Comparison of ENCODE assay signal across 25 cellular contexts in genomic region chr6:139380611-139381010, GRCh38.
"Had no signal": no experiment of that assay in that cellular context is flagged by ENCODE, and none has a peak within 500 bp of the region (broad histone marks: within the 10 kb centered on the region; RNA-seq: fewer than 3 reads in every experiment).

No MANE protein-coding gene starts in this region.

- ATAC-seq: foreskin keratinocyte; lower lobe of right lung; natural killer cell treated with Interleukin-12 subunit alpha and Interleukin-12 subunit beta and Interleukin-15 and Interleukin-18, amount 100 ng/mL, for 72 hours; pancreas; stimulated activated naive B cell treated with anti-CD40 and anti-IgM and Interleukin-4, amounts not matched to agents 10 μg/mL and 1 μg/mL and 100 μg/mL, for 72 hours; stimulated activated naive CD8-positive, alpha-beta T cell treated with anti-CD3 and anti-CD28 coated beads, Interleukin-15, amount 100 ng/mL, for 72 hours had no signal

- H3K27me3 ChIP-seq: foreskin keratinocyte, neural progenitor cell, pancreas, right lobe of liver, testis, transverse colon had no signal

- H3K9me3 ChIP-seq: lower lobe of right lung, pancreas, prostate gland, right lobe of liver, testis, transverse colon had no signal

- H2AFZ ChIP-seq: neural progenitor cell had no signal

- FAIRE-seq: endothelial cell of umbilical vein, keratinocyte, pancreas had no signal

- H3K4me2 ChIP-seq: neural progenitor cell had no signal

- H3K36me3 ChIP-seq: left ventricle myocardium inferior, lower lobe of right lung, neural progenitor cell, pancreas, prostate gland, right lobe of liver, transverse colon had no signal

- H3K27ac ChIP-seq: coronary artery, foreskin keratinocyte, left ventricle myocardium inferior, lower lobe of right lung, neural progenitor cell, pancreas, prostate gland, transverse colon had no signal

- H3K4me3 ChIP-seq: coronary artery, left ventricle myocardium inferior, lower lobe of right lung, neural progenitor cell, pancreas, prostate gland, right lobe of liver, testis, transverse colon had no signal

- H3K9ac ChIP-seq: neural progenitor cell had no signal

- DNase-seq: effector CD4-positive, alpha-beta T cell; endodermal cell; erythroblast; foreskin keratinocyte; immature natural killer cell; left ventricle myocardium inferior; lower lobe of right lung; midbrain; occipital lobe; pancreas; retina; right lobe of liver; stimulated activated CD4-positive, alpha-beta T cell treated with anti-CD3 and anti-CD28 coated beads, Interleukin-15, amount 100 ng/mL, for 24 hours; stimulated activated CD4-positive, alpha-beta T cell treated with anti-CD3 and anti-CD28 coated beads, Interleukin-1b, Interleukin-23, amount 100 ng/mL, for 48 hours; stimulated activated CD4-positive, alpha-beta T cell treated with anti-CD3 and anti-CD28 coated beads, Interleukin-4, amount 100 ng/mL, for 4 hours; stimulated activated naive B cell treated with anti-CD40 and anti-IgM and Interleukin-4, amounts not matched to agents 10 μg/mL and 1 μg/mL and 100 μg/mL, for 72 hours; stimulated activated naive CD8-positive, alpha-beta T cell treated with anti-CD3 and anti-CD28 coated beads, Interleukin-15, amount 100 ng/mL, for 72 hours; testis; transverse colon had no signal
